Comparison of ENCODE assay signal across 1 cellular context in genomic region chr13:106274551-106275208, GRCh38.
TF ChIP-seq lines count a peak whose summit lies in the region.

No MANE protein-coding gene starts in this region.

TF ChIP-seq in IMR-90, 13 proteins besides CTCF, POLR2A, EP300 and RAD21 (continued from another document):
- TF ChIP-seq ELK1 (IDR thresholded peaks at IDR 0.05; ENCODE audit: borderline replicate concordance, low read depth, low read length) = no peak
- no peak for TF ChIP-seq CEBPB (IDR thresholded peaks at IDR 0.05; ENCODE audit: low read depth, low read length)
- TF ChIP-seq BHLHE40 (IDR thresholded peaks at IDR 0.05; ENCODE audit: low read depth, low read length) = no peak
- no peak for TF ChIP-seq RFX5 (IDR thresholded peaks at IDR 0.05; ENCODE audit: low read depth, low read length)
- no peak for TF ChIP-seq RCOR1 (IDR thresholded peaks at IDR 0.05; ENCODE audit: insufficient replicate concordance, low read length)
- TF ChIP-seq MAZ (IDR thresholded peaks at IDR 0.05; ENCODE audit: borderline replicate concordance, low read depth, low read length) = no peak
